19 cellular contexts compared by ENCODE assay signal in the genomic region with DNA sequence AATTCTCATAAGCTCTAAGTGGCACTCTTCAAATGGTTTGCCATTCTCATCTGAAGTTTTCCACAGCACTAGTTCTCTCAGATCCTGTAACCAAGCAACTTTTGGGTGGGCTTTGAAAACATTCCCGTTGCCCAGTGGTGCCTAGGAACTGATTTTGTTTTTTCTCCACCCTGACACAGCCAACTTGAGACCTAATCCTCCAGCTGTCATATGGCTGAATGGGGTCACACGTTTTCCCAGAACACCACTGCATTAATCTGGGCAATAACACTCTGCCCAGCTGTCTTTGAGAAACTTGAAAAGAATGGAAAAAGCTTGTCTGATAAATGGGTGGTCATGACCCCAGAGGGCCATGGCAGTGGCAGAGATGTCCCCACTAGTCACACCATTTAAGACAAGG.
DNase-seq lines count a peak whose midpoint lies in the region; TF ChIP-seq lines count a peak whose summit lies in the region.
"Had no signal": no experiment of that assay in that cellular context is flagged by ENCODE, and none has a peak within 500 bp of the region (broad histone marks: within the 10 kb centered on the region; RNA-seq: fewer than 3 reads in every experiment).

No MANE protein-coding gene starts in this region.

- H3K36me3 ChIP-seq in hepatocyte (replicated peaks; ENCODE audit: insufficient read depth, low read depth), result no peaks in the 10 kb centered on the region
- H3K36me3 ChIP-seq: HAP-1 had no signal

- no peak overlapping the region for H3K4me3 ChIP-seq in foreskin fibroblast (ENCODE audit: low read depth in 1 of 2, low read length in 2 of 2)
- no peak overlapping the region for H3K4me3 ChIP-seq in hepatocyte
- H3K4me3 ChIP-seq: A549, GM12878, GM23248, HAP-1 had no signal

- no peaks in the 10 kb centered on the region for H3K27me3 Mint-ChIP-seq in brain
- H3K27me3 Mint-ChIP-seq in nephron (ENCODE audit: low read depth), result peaks cover 4% of the 10 kb centered on the region
- H3K27me3 Mint-ChIP-seq: CD4-positive, alpha-beta T cell had no signal

- H3K4me3 Mint-ChIP-seq in brain (peak overlapping the region in 1 of 5 experiments; percentile 40), nephron (no peak overlapping the region)
- H3K4me3 Mint-ChIP-seq: CD4-positive, alpha-beta T cell had no signal

- H3K9me3 ChIP-seq in hepatocyte (ENCODE audit: low read depth), result no peaks in the 10 kb centered on the region
- H3K9me3 ChIP-seq: A549, HAP-1 had no signal

- peak; percentile 19 for DNase-seq in DMS 273 (lab: John Stamatoyannopoulos, UW; ENCODE audit: unreplicated experiment)
- no peak for DNase-seq in DMS 273 treated with DMSO at 0.1 percent for 48 hours (lab: John Stamatoyannopoulos, UW)
- peak; percentile 34 for DNase-seq in left kidney (ENCODE audit: low read depth, low spot score)
- no peak for DNase-seq in foreskin fibroblast
- DNase-seq in hepatocyte (ENCODE audit: low spot score), result no peak
- no peak for DNase-seq in NCI-H510A (lab: John Stamatoyannopoulos, UW)
- DNase-seq: AML-193; CD4-positive, alpha-beta T cell; DMS53; DND-41; EL; GM23248 had no signal

- no peak overlapping the region for H3K4me2 ChIP-seq in hepatocyte
- H3K4me2 ChIP-seq: A549 had no signal

- peaks cover 9% of the 10 kb centered on the region for H3K4me1 ChIP-seq in hepatocyte (ENCODE audit: insufficient read depth)
- H3K4me1 ChIP-seq: HAP-1 had no signal

- H3K27ac ChIP-seq in hepatocyte, result no peak overlapping the region
- H3K27ac ChIP-seq: 22Rv1, A549, C4-2B, GM23248 had no signal

- H3K36me3 Mint-ChIP-seq in brain (peaks cover 3% of the 10 kb centered on the region), nephron (ENCODE audit: low read depth) (no peaks in the 10 kb centered on the region)

- H3K9me2 ChIP-seq in hepatocyte (replicated peaks; ENCODE audit: insufficient read depth), result no peaks in the 10 kb centered on the region

- H3K9me3 Mint-ChIP-seq in brain, result peaks cover 0 to 2% (median 0%) of the 10 kb centered on the region in 5 experiments
- H3K9me3 Mint-ChIP-seq in nephron, result no peaks in the 10 kb centered on the region
- H3K9me3 Mint-ChIP-seq: CD4-positive, alpha-beta T cell had no signal

- no peaks in the 10 kb centered on the region for H3K27me3 ChIP-seq in hepatocyte

- H3K79me2 ChIP-seq in hepatocyte, result no peaks in the 10 kb centered on the region

- H3K4me1 Mint-ChIP-seq in brain (peaks cover 31% of the 10 kb centered on the region), nephron (peaks cover 36% of the 10 kb centered on the region)

- WGBS in hepatocyte (ENCODE audit: low lambda C conversion rate, missing lambda C conversion rate), result 72% methylated on average over 2 of the region's 2 CpGs

- peak overlapping the region in 4 of 5 experiments; percentile 58 to 97 (median 66) for H3K27ac Mint-ChIP-seq in brain
- peak overlapping the region; percentile 32 to 41 (median 33) for H3K27ac Mint-ChIP-seq in nephron
- H3K27ac Mint-ChIP-seq: CD4-positive, alpha-beta T cell had no signal

- no peak overlapping the region for H2AFZ ChIP-seq in hepatocyte
- H2AFZ ChIP-seq: GM23248 had no signal

- no peaks in the 10 kb centered on the region for H4K20me1 ChIP-seq in hepatocyte (ENCODE audit: insufficient read depth, poor library complexity, severe bottlenecking)

- TF ChIP-seq CTCF in brain (conservative IDR thresholded peaks at IDR 0.05), result no peak
- TF ChIP-seq CTCF in nephron (IDR thresholded peaks at IDR 0.05; ENCODE audit: unreplicated experiment in 3 of 3), result no peak
- no peak for TF ChIP-seq CTCF in foreskin fibroblast (IDR thresholded peaks at IDR 0.05; ENCODE audit: low read depth, low read length)
- no peak for TF ChIP-seq CTCF in hepatocyte (IDR thresholded peaks at IDR 0.05; ENCODE audit: poor library complexity)

Comparison
In these comparisons a context has a peak if more than half of its experiments do, and no peak if none do; other contexts are left out.
1. DNase-seq: peak in DMS 273 (single experiment) and left kidney (single experiment); none in DMS 273 treated with DMSO at 0.1 percent for 48 hours (single experiment), foreskin fibroblast (0 of 2), hepatocyte (single experiment) and NCI-H510A (single experiment).